30 cellular contexts compared by ENCODE assay signal in the genomic region with DNA sequence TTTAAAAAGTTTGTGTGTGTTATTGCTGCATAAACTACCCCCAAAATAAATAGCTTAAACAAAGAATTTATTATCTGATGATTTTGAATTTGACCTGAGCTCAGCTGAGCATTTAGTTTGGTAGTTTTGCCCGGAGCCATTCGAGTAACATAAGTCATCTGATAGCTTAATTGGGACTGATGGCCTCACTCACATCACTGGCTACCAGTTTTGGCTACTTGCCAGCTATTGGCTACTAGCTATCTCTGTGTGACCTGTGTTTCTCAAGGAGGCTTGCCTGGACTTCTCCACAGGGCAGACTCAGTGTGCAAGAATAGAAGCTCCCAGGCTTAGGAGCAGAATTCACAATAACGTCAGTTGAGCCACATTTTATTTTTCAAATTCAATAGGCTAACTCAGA. TPM values are rescaled to one million over a fixed set of nuclear protein-coding genes. Genes with fewer than 3 reads are reported as not detected.
"Had no signal": no experiment of that assay in that cellular context is flagged by ENCODE, and none has a peak within 500 bp of the region (broad histone marks: within the 10 kb centered on the region; RNA-seq: fewer than 3 reads in every experiment).

No MANE protein-coding gene starts in this region.

- DNase-seq: activated B cell treated with CpG ODN at 0.5 μM for 24 hours; activated CD4-positive, alpha-beta memory T cell treated with anti-CD3 and anti-CD28 coated beads for 36 hours; activated CD4-positive, alpha-beta T cell treated with anti-CD3 and anti-CD28 coated beads for 4 hours; activated CD4-positive, alpha-beta T cell treated with anti-CD3 and anti-CD28 coated beads, Interleukin-2, amount 50 U/mL, for 1 hour; activated CD4-positive, CD25-positive, alpha-beta regulatory T cell treated with anti-CD3 and anti-CD28 coated beads, Interleukin-2, amount 50 U/mL, for 72 hours; activated CD8-positive, alpha-beta memory T cell treated with anti-CD3 and anti-CD28 coated beads, Interleukin-2, amount 50 U/mL, for 4 hours; activated effector memory CD4-positive, alpha-beta T cell treated with Interleukin-2 at 50 U/mL for 16 hours; activated naive CD4-positive, alpha-beta T cell treated with anti-CD3 and anti-CD28 coated beads, Interleukin-2, amount 10 ng/mL, durations not matched to agents 7 days and 5 days; activated naive CD8-positive, alpha-beta T cell treated with anti-CD3 and anti-CD28 coated beads, Interleukin-2, amount 50 U/mL, for 24 hours; activated T-cell treated with anti-CD3 and anti-CD28 coated beads, Interleukin-2, amount 50 U/mL, for 48 hours; anterior cingulate cortex; central memory CD4-positive, alpha-beta T cell; Kasumi-1; KG1; MG63; MV-4-11; NCI-H1092; NCI-H1417 treated with DMSO at 0.1 percent for 48 hours; NCI-H187 treated with DMSO at 0.1 percent for 48 hours; NCI-H2227 treated with DMSO at 0.1 percent for 48 hours; NCI-H446; NCI-H524 treated with DMSO at 0.1 percent for 48 hours; NCI-H82; NK-92 treated with Interleukin-12 subunit alpha and Interleukin-12 subunit beta, amount 100 ng/mL, for 24 hours; PC-3; Peyer's patch; SIG-M5; T-cell; T-helper 17 cell had no signal

RNA-seq across cellular contexts. Expression of a gene that starts 9.0 kb away (rescaled TPM):
- total RNA-seq: activated B cell treated with CpG ODN at 0.5 μM for 24 hours; activated CD4-positive, alpha-beta memory T cell treated with anti-CD3 and anti-CD28 coated beads for 36 hours; PC-3; T-cell; T-helper 17 cell had no signal
- polyA plus RNA-seq: IgD-negative memory B cell had no signal
